In genomic region chr3:153043729-153044314, GRCh38 we compare ENCODE assay signal across 9 cellular contexts.
A peak's percentile ranks its signal among the peaks of the same experiment; 100 is the strongest.
DNase-seq lines count a peak whose midpoint lies in the region; ATAC-seq and TF ChIP-seq lines count a peak whose summit lies in the region.
"Had no signal": no experiment of that assay in that cellular context is flagged by ENCODE, and none has a peak within 500 bp of the region (broad histone marks: within the 10 kb centered on the region; RNA-seq: fewer than 3 reads in every experiment).

No MANE protein-coding gene starts in this region.

- DNase-seq in CD14-positive monocyte (ENCODE audit: low spot score): no peak
- DNase-seq in LHCN-M2 (ENCODE audit: low read depth): peak; percentile 63
- DNase-seq in chondrocyte (ENCODE audit: low spot score): no peak
- DNase-seq in mesothelial cell of epicardium (ENCODE audit: low spot score in 2 of 2, unreplicated experiment in 2 of 2): no peak
- DNase-seq in GM10266 (ENCODE audit: extremely low spot score): no peak
- no peak for DNase-seq in transverse colon
- DNase-seq: activated naive CD4-positive, alpha-beta T cell treated with Interleukin-2 at 50 U/mL for 16 hours had no signal

- H3K27me3 Mint-ChIP-seq in CD14-positive monocyte (ENCODE audit: low read depth in 3 of 3): no peaks in the 10 kb centered on the region
- no peaks in the 10 kb centered on the region for H3K27me3 Mint-ChIP-seq in chondrocyte (ENCODE audit: low read depth)
- no peaks in the 10 kb centered on the region for H3K27me3 Mint-ChIP-seq in mesothelial cell of epicardium (ENCODE audit: low read depth)

- in situ Hi-C loops in transverse colon (cut with MboI; ENCODE audit: low pct_ligation_motif_present in 1 of 4, low pct_unique_long_range_greater_than_20kb in 1 of 4, low sequenced_read_pairs in 3 of 4): loop anchor here (10.0 to 25.0 kb wide), 7 partner anchors 121 to 918 kb away; partner anchors contain the start of gene RAP2B (in 1 of the 4)

- H3K27ac Mint-ChIP-seq in CD14-positive monocyte: peak overlapping the region in 6 of 7 donors; percentile 39 to 86 (median 63)
- peak overlapping the region; percentile 94 for H3K27ac Mint-ChIP-seq in chondrocyte (ENCODE audit: unreplicated experiment)
- H3K27ac Mint-ChIP-seq in mesothelial cell of epicardium: peak overlapping the region; percentile 16

- no peaks in the 10 kb centered on the region for H3K36me3 ChIP-seq in transverse colon

- ATAC-seq in HG03108 (IDR thresholded peaks at IDR 0.05; ENCODE audit: unreplicated experiment) (no peak), HG02798 (IDR thresholded peaks at IDR 0.05; ENCODE audit: poor library complexity, unreplicated experiment) (no peak)

- H3K9me3 Mint-ChIP-seq in CD14-positive monocyte (peaks cover 0 to 1% (median 0%) of the 10 kb centered on the region in 7 donors), chondrocyte (ENCODE audit: low read depth) (no peaks in the 10 kb centered on the region), mesothelial cell of epicardium (no peaks in the 10 kb centered on the region)

- no peaks in the 10 kb centered on the region for H3K9me3 ChIP-seq in transverse colon

- no peak overlapping the region for H3K27ac ChIP-seq in transverse colon

- TF ChIP-seq CTCF in CD14-positive monocyte (IDR thresholded peaks at IDR 0.05) (no peak), chondrocyte (IDR thresholded peaks at IDR 0.05) (no peak), mesothelial cell of epicardium (IDR thresholded peaks at IDR 0.05; ENCODE audit: unreplicated experiment) (no peak), GM10266 (IDR thresholded peaks at IDR 0.05; ENCODE audit: control insufficient read depth, insufficient read depth, low read depth, missing control alignments) (no peak), transverse colon (IDR thresholded peaks at IDR 0.05) (no peak)

- H3K4me3 Mint-ChIP-seq in CD14-positive monocyte: peak overlapping the region; percentile 66 to 72
- H3K4me3 Mint-ChIP-seq in chondrocyte (ENCODE audit: unreplicated experiment): peak overlapping the region; percentile 67
- H3K4me3 Mint-ChIP-seq in mesothelial cell of epicardium: no peak overlapping the region

- H3K27me3 ChIP-seq in transverse colon: no peaks in the 10 kb centered on the region

- no peak for TF ChIP-seq POLR2A in transverse colon (IDR thresholded peaks at IDR 0.05)

- H3K36me3 Mint-ChIP-seq in CD14-positive monocyte (no peaks in the 10 kb centered on the region), chondrocyte (ENCODE audit: low read depth) (no peaks in the 10 kb centered on the region), mesothelial cell of epicardium (no peaks in the 10 kb centered on the region)

- peak overlapping the region in 1 of 4 donors; percentile 42 for H3K4me3 ChIP-seq in transverse colon

- intact Hi-C loops in CD14-positive monocyte (cut with micrococcal nuclease): loop anchor here (5.0 to 10.0 kb wide), 4 partner anchors 93 to 723 kb away; no protein-coding TSS in a partner anchor
- intact Hi-C loops in transverse colon (cut with DNase I; ENCODE audit: low total_unique reads): loop anchor here (2.0 to 10.0 kb wide), 2 partner anchors 111 to 725 kb away; no protein-coding TSS in a partner anchor

- peaks cover 24% of the 10 kb centered on the region for H3K4me1 Mint-ChIP-seq in CD14-positive monocyte
- peaks cover 19% of the 10 kb centered on the region for H3K4me1 Mint-ChIP-seq in chondrocyte (ENCODE audit: low read depth)
- peaks cover 9% of the 10 kb centered on the region for H3K4me1 Mint-ChIP-seq in mesothelial cell of epicardium

- TF ChIP-seq EP300 in transverse colon (IDR thresholded peaks at IDR 0.05; ENCODE audit: low read depth): no peak

- peaks cover 0 to 14% (median 2%) of the 10 kb centered on the region in 4 donors for H3K4me1 ChIP-seq in transverse colon

- WGBS in transverse colon (ENCODE audit: low coverage in 1 of 2), 2 donors: 77 to 80% methylated on average over 1 to 3 of the region's 3 CpGs

Comparison
In these comparisons a context has a peak if more than half of its experiments do, and no peak if none do; other contexts are left out.
1. H3K27ac Mint-ChIP-seq: peak in every context shown above with its lines; median percentile 94 in chondrocyte; 63 in CD14-positive monocyte; 16 in mesothelial cell of epicardium.